Comparison of ENCODE assay signal across 13 cellular contexts in genomic region chr5:181164076-181164952, GRCh38. TPM values are rescaled to one million over a fixed set of nuclear protein-coding genes. Genes with fewer than 3 reads are reported as not detected.
A peak's percentile ranks its signal among the peaks of the same experiment; 100 is the strongest.
DNase-seq lines count a peak whose midpoint lies in the region; ATAC-seq, FAIRE-seq and TF ChIP-seq lines count a peak whose summit lies in the region.
"Had no signal": no experiment of that assay in that cellular context is flagged by ENCODE, and none has a peak within 500 bp of the region (broad histone marks: within the 10 kb centered on the region; RNA-seq: fewer than 3 reads in every experiment).

No MANE protein-coding gene starts in this region.

- no peak for TF ChIP-seq RAD21 in HepG2 (CRISPR knock-in tag; IDR thresholded peaks at IDR 0.05)

- FAIRE-seq in HepG2 (lab: Jason Lieb, UNC): peak; percentile 73

- H3K9me3 ChIP-seq in HepG2 (ENCODE audit: low read length) (no peaks in the 10 kb centered on the region), right lobe of liver (no peaks in the 10 kb centered on the region)
- H3K9me3 ChIP-seq: upper lobe of left lung had no signal

- H3K27ac ChIP-seq in HepG2 (ENCODE audit: extremely low read length, insufficient read depth, low read length): no peak overlapping the region
- H3K27ac ChIP-seq in right lobe of liver: no peak overlapping the region
- H3K27ac ChIP-seq: spleen, upper lobe of left lung, VCaP had no signal

- TF ChIP-seq EP300 in HepG2 (IDR thresholded peaks at IDR 0.05; ENCODE audit: low read depth in 2 of 2, low read length in 2 of 2) (no peak), HepG2 (CRISPR knock-in tag; IDR thresholded peaks at IDR 0.05; ENCODE audit: borderline replicate concordance) (no peak)

- ATAC-seq in HepG2: no peak
- no peak for ATAC-seq in right lobe of liver
- ATAC-seq in GM21367 (IDR thresholded peaks at IDR 0.05; ENCODE audit: unreplicated experiment): no peak

- H3K4me3 Mint-ChIP-seq in glutamatergic neuron (ENCODE audit: unreplicated experiment) (peak overlapping the region; percentile 90), type B pancreatic cell (peak overlapping the region; percentile 90)

- BruUV-seq in HepG2 (replicated peaks; lab: Mats Ljungman, UMichigan): no TSS peak

- WGBS in HepG2 (ENCODE audit: low lambda C conversion rate): 69% methylated on average over 20 of the region's 52 CpGs
- 5% methylated on average over 20 of the region's 52 CpGs for WGBS in right lobe of liver (ENCODE audit: insufficient coverage, low coverage, low lambda C conversion rate, missing lambda C conversion rate)

- H3K27ac Mint-ChIP-seq in glutamatergic neuron (ENCODE audit: unreplicated experiment) (peak overlapping the region; percentile 87), type B pancreatic cell (peak overlapping the region; percentile 70)

- POLR2A ChIA-PET in HepG2 (lab: Yijun Ruan, JAX): no interaction called here

- no peak overlapping the region; the same call in 1 of the 2 replicates for H3K4me2 ChIP-seq in HepG2 (ENCODE audit: low read depth, low read length)

- no peak overlapping the region for H2AFZ ChIP-seq in HepG2 (ENCODE audit: low read length)

- intact Hi-C loops in HepG2 (cut with micrococcal nuclease; ENCODE audit: unreplicated experiment): no loop called here
- intact Hi-C loops in right lobe of liver (cut with DNase I): no loop called here

- DNase-seq in HepG2 (ENCODE audit: low spot score) (no peak), right lobe of liver (no peak), glutamatergic neuron (no peak), type B pancreatic cell (ENCODE audit: extremely low spot score, unreplicated experiment) (no peak), SW 1271 (lab: John Stamatoyannopoulos, UW) (no peak), NCI-H524 treated with DMSO at 0.1 percent for 48 hours (lab: John Stamatoyannopoulos, UW) (no peak)
- peak; percentile 59 to 64 for DNase-seq in activated CD4-positive, alpha-beta T cell treated with anti-CD3 and anti-CD28 coated beads, Interleukin-2, amount 50 U/mL, for 48 hours
- DNase-seq: COR-L47, spleen, upper lobe of left lung had no signal

- H3K4me1 ChIP-seq in HepG2 (ENCODE audit: insufficient read depth, low read length) (peaks cover 51% of the 10 kb centered on the region), right lobe of liver (no peaks in the 10 kb centered on the region)

- H3K36me3 ChIP-seq in HepG2 (replicated peaks in 1 of 2; ENCODE audit: control insufficient read depth in 1 of 2, insufficient read depth in 2 of 2, low read length in 2 of 2): no peaks in the 10 kb centered on the region
- H3K36me3 ChIP-seq in right lobe of liver: no peaks in the 10 kb centered on the region
- H3K36me3 ChIP-seq: spleen, upper lobe of left lung had no signal

- no peak for TF ChIP-seq POLR2A in HepG2 (IDR thresholded peaks at IDR 0.05; ENCODE audit: insufficient read depth in 1 of 2, low read depth in 2 of 2, low read length in 2 of 2)
- TF ChIP-seq POLR2A in right lobe of liver (IDR thresholded peaks at IDR 0.05): no peak

- H3K9me3 Mint-ChIP-seq in glutamatergic neuron (ENCODE audit: unreplicated experiment) (peaks cover 13% of the 10 kb centered on the region), type B pancreatic cell (no peaks in the 10 kb centered on the region)

- CTCF ChIA-PET in HepG2 (lab: Yijun Ruan, JAX; ENCODE audit: low intra/inter-chr PET ratio, low total read pairs): no interaction called here

- no peak overlapping the region for H3K9ac ChIP-seq in HepG2 (ENCODE audit: insufficient read depth, low read depth, low read length)

- H3K27me3 ChIP-seq in HepG2 (ENCODE audit: control insufficient read depth in 1 of 2, insufficient read depth in 2 of 2, low read length in 2 of 2) (no peaks in the 10 kb centered on the region), right lobe of liver (peaks cover 0 to 10% of the 10 kb centered on the region in 2 donors)

- no peaks in the 10 kb centered on the region for H4K20me1 ChIP-seq in HepG2 (ENCODE audit: insufficient read depth, low read length)

- in situ Hi-C loops in HepG2 (cut with HindIII; ENCODE audit: extremely low pct_ligation_motif_present, low pct_unique_long_range_greater_than_20kb): no loop called here

- no peak for TF ChIP-seq CTCF in HepG2 (CRISPR knock-in tag; IDR thresholded peaks at IDR 0.05)
- TF ChIP-seq CTCF in right lobe of liver (IDR thresholded peaks at IDR 0.05): no peak
- TF ChIP-seq CTCF in glutamatergic neuron (IDR thresholded peaks at IDR 0.05; ENCODE audit: partially characterized antibody, unreplicated experiment): no peak
- TF ChIP-seq CTCF in type B pancreatic cell (conservative IDR thresholded peaks at IDR 0.05): no peak

- H3K4me3 ChIP-seq in HepG2 (replicated peaks in 1 of 3; ENCODE audit: insufficient read depth in 1 of 3, low read depth in 2 of 3, low read length in 3 of 3) (no peak overlapping the region), right lobe of liver (no peak overlapping the region)
- H3K4me3 ChIP-seq: upper lobe of left lung had no signal

- H3K36me3 Mint-ChIP-seq in glutamatergic neuron (ENCODE audit: unreplicated experiment) (no peaks in the 10 kb centered on the region), type B pancreatic cell (peaks cover 3% of the 10 kb centered on the region)

- no peaks in the 10 kb centered on the region for H3K79me2 ChIP-seq in HepG2 (ENCODE audit: insufficient read depth, low read length)

- peaks cover 8% of the 10 kb centered on the region for H3K4me1 Mint-ChIP-seq in glutamatergic neuron (ENCODE audit: low read depth, unreplicated experiment)
- H3K4me1 Mint-ChIP-seq in type B pancreatic cell (ENCODE audit: unreplicated experiment): peaks cover 16% of the 10 kb centered on the region

- H3K27me3 Mint-ChIP-seq in glutamatergic neuron (ENCODE audit: unreplicated experiment): peaks cover 18% of the 10 kb centered on the region
- peaks cover 78% of the 10 kb centered on the region for H3K27me3 Mint-ChIP-seq in type B pancreatic cell

RNA-seq across cellular contexts. Expression of gene OR2V2, which starts 16.9 kb away (rescaled TPM):
- not detected in 2 replicates for total RNA-seq in HepG2 (2016; rRNA removed; fragmentation: Illumina TruSeq; extraction: Trizol)
- not detected in 2 replicates for total RNA-seq in HepG2 (2016; cell fraction: cytosol; rRNA removed; fragmentation: Illumina TruSeq; extraction: Trizol; ENCODE audit: low read depth)
- not detected in 2 replicates for total RNA-seq in HepG2 (2016; cell fraction: insoluble cytoplasmic fraction; rRNA removed; fragmentation: Illumina TruSeq; extraction: Trizol)
- not detected in 2 replicates for total RNA-seq in HepG2 (2016; cell fraction: membrane; rRNA removed; fragmentation: Illumina TruSeq; extraction: Trizol)
- not detected in 2 replicates for total RNA-seq in HepG2 (2016; cell fraction: nucleus; rRNA removed; fragmentation: Illumina TruSeq; extraction: Trizol)
- not detected in 2 replicates for polyA plus RNA-seq in HepG2 (2011; rRNA removed)
- polyA plus RNA-seq in HepG2 (2011; cell fraction: cytosol; rRNA removed): not detected in 2 replicates
- polyA plus RNA-seq in HepG2 (2011; cell fraction: nucleus; rRNA removed): not detected in 2 replicates
- not detected in 2 replicates for polyA plus RNA-seq in HepG2 (2012)
- polyA plus RNA-seq in HepG2 (2016; cell fraction: cytosol; fragmentation: Illumina TruSeq; extraction: Trizol; ENCODE audit: low read depth): not detected in 2 replicates
- not detected in 2 replicates for polyA plus RNA-seq in HepG2 (2016; cell fraction: insoluble cytoplasmic fraction; fragmentation: Illumina TruSeq; extraction: Trizol; ENCODE audit: low read depth)
- polyA plus RNA-seq in HepG2 (2016; cell fraction: membrane; fragmentation: Illumina TruSeq; extraction: Trizol; ENCODE audit: low read depth): not detected in 2 replicates
- polyA plus RNA-seq in HepG2 (2016; cell fraction: nucleus; fragmentation: Illumina TruSeq; extraction: Trizol; ENCODE audit: insufficient read depth, low read depth): not detected in 2 replicates
- polyA minus RNA-seq in HepG2 (2011; rRNA and poly(A)+ RNA removed; ENCODE audit: low replicate concordance): not detected in 2 replicates
- not detected in 2 replicates for polyA minus RNA-seq in HepG2 (2011; cell fraction: cytosol; rRNA and poly(A)+ RNA removed)
- polyA minus RNA-seq in HepG2 (2011; cell fraction: nucleus; rRNA and poly(A)+ RNA removed): not detected in 2 replicates
- not detected for total RNA-seq in right lobe of liver
- total RNA-seq in glutamatergic neuron (ENCODE audit: unreplicated experiment): not detected
- total RNA-seq in type B pancreatic cell (ENCODE audit: low replicate concordance): not detected in 2 replicates
- total RNA-seq: liver, spleen had no signal
- polyA plus RNA-seq: liver, spleen had no signal

RNA-seq across cellular contexts. Expression of gene OR2V1, which starts 33.3 kb away (rescaled TPM):
- not detected in 2 replicates for total RNA-seq in HepG2 (2016; rRNA removed; fragmentation: Illumina TruSeq; extraction: Trizol)
- not detected in 2 replicates for total RNA-seq in HepG2 (2016; cell fraction: cytosol; rRNA removed; fragmentation: Illumina TruSeq; extraction: Trizol; ENCODE audit: low read depth)
- total RNA-seq in HepG2 (2016; cell fraction: insoluble cytoplasmic fraction; rRNA removed; fragmentation: Illumina TruSeq; extraction: Trizol): not detected in 2 replicates
- total RNA-seq in HepG2 (2016; cell fraction: membrane; rRNA removed; fragmentation: Illumina TruSeq; extraction: Trizol): not detected in 2 replicates
- not detected in 2 replicates for total RNA-seq in HepG2 (2016; cell fraction: nucleus; rRNA removed; fragmentation: Illumina TruSeq; extraction: Trizol)
- not detected in 2 replicates for polyA plus RNA-seq in HepG2 (2011; rRNA removed)
- polyA plus RNA-seq in HepG2 (2011; cell fraction: cytosol; rRNA removed): not detected in 2 replicates
- not detected in 2 replicates for polyA plus RNA-seq in HepG2 (2011; cell fraction: nucleus; rRNA removed)
- not detected in 2 replicates for polyA plus RNA-seq in HepG2 (2012)
- polyA plus RNA-seq in HepG2 (2016; cell fraction: cytosol; fragmentation: Illumina TruSeq; extraction: Trizol; ENCODE audit: low read depth): not detected in 2 replicates
- polyA plus RNA-seq in HepG2 (2016; cell fraction: insoluble cytoplasmic fraction; fragmentation: Illumina TruSeq; extraction: Trizol; ENCODE audit: low read depth): not detected in 2 replicates
- polyA plus RNA-seq in HepG2 (2016; cell fraction: membrane; fragmentation: Illumina TruSeq; extraction: Trizol; ENCODE audit: low read depth): not detected in 2 replicates
- not detected in 2 replicates for polyA plus RNA-seq in HepG2 (2016; cell fraction: nucleus; fragmentation: Illumina TruSeq; extraction: Trizol; ENCODE audit: insufficient read depth, low read depth)
- not detected in 2 replicates for polyA minus RNA-seq in HepG2 (2011; rRNA and poly(A)+ RNA removed; ENCODE audit: low replicate concordance)
- not detected in 2 replicates for polyA minus RNA-seq in HepG2 (2011; cell fraction: cytosol; rRNA and poly(A)+ RNA removed)
- polyA minus RNA-seq in HepG2 (2011; cell fraction: nucleus; rRNA and poly(A)+ RNA removed): not detected in 2 replicates
- not detected for total RNA-seq in right lobe of liver
- total RNA-seq in glutamatergic neuron (ENCODE audit: unreplicated experiment): not detected
- total RNA-seq in type B pancreatic cell (ENCODE audit: low replicate concordance): not detected in 2 replicates
- total RNA-seq: liver, spleen, upper lobe of left lung had no signal
- polyA plus RNA-seq: liver, spleen had no signal

RNA-seq across cellular contexts. Expression of gene TRIM7, which starts 40.7 kb away (rescaled TPM):
- not detected in 2 replicates for total RNA-seq in HepG2 (2016; rRNA removed; fragmentation: Illumina TruSeq; extraction: Trizol)
- total RNA-seq in HepG2 (2016; cell fraction: cytosol; rRNA removed; fragmentation: Illumina TruSeq; extraction: Trizol; ENCODE audit: low read depth): not detected in 2 replicates
- total RNA-seq in HepG2 (2016; cell fraction: insoluble cytoplasmic fraction; rRNA removed; fragmentation: Illumina TruSeq; extraction: Trizol): not detected in 2 replicates
- not detected in 2 replicates for total RNA-seq in HepG2 (2016; cell fraction: membrane; rRNA removed; fragmentation: Illumina TruSeq; extraction: Trizol)
- total RNA-seq in HepG2 (2016; cell fraction: nucleus; rRNA removed; fragmentation: Illumina TruSeq; extraction: Trizol): not detected in 2 replicates
- polyA plus RNA-seq in HepG2 (2011; rRNA removed): 0.10 and 0.13 TPM in 2 replicates
- 0.11 and 0.13 TPM in 2 replicates for polyA plus RNA-seq in HepG2 (2011; cell fraction: cytosol; rRNA removed)
- 0.16 and 0.29 TPM in 2 replicates for polyA plus RNA-seq in HepG2 (2011; cell fraction: nucleus; rRNA removed)
- polyA plus RNA-seq in HepG2 (2012): 0.13 TPM in 1 of 2 replicates, not detected in the other
- polyA plus RNA-seq in HepG2 (2016; cell fraction: cytosol; fragmentation: Illumina TruSeq; extraction: Trizol; ENCODE audit: low read depth): not detected in 2 replicates
- not detected in 2 replicates for polyA plus RNA-seq in HepG2 (2016; cell fraction: insoluble cytoplasmic fraction; fragmentation: Illumina TruSeq; extraction: Trizol; ENCODE audit: low read depth)
- 0.23 TPM in 1 of 2 replicates, not detected in the other for polyA plus RNA-seq in HepG2 (2016; cell fraction: membrane; fragmentation: Illumina TruSeq; extraction: Trizol; ENCODE audit: low read depth)
- not detected in 2 replicates for polyA plus RNA-seq in HepG2 (2016; cell fraction: nucleus; fragmentation: Illumina TruSeq; extraction: Trizol; ENCODE audit: insufficient read depth, low read depth)
- polyA minus RNA-seq in HepG2 (2011; rRNA and poly(A)+ RNA removed; ENCODE audit: low replicate concordance): 10.8 TPM in 1 of 2 replicates, not detected in the other
- polyA minus RNA-seq in HepG2 (2011; cell fraction: cytosol; rRNA and poly(A)+ RNA removed): 0.88 TPM in 1 of 2 replicates, not detected in the other
- polyA minus RNA-seq in HepG2 (2011; cell fraction: nucleus; rRNA and poly(A)+ RNA removed): 1.2 TPM in 1 of 2 replicates, not detected in the other
- 1 to 10 TPM in 1 of 6 experiments, under 1 TPM in 4, not detected in 1; 0.07 to 1.4 (median 0.26) TPM for total RNA-seq in right lobe of liver
- total RNA-seq in glutamatergic neuron (ENCODE audit: unreplicated experiment): 0.93 TPM
- 0.58 and 0.76 TPM in 2 replicates for total RNA-seq in type B pancreatic cell (ENCODE audit: low replicate concordance)

RNA-seq across cellular contexts. Expression of gene TRIM41, which starts 58.8 kb away (rescaled TPM):
- 10.9 and 16.7 TPM in 2 replicates for total RNA-seq in HepG2 (2016; rRNA removed; fragmentation: Illumina TruSeq; extraction: Trizol)
- 3.4 and 3.6 TPM in 2 replicates for total RNA-seq in HepG2 (2016; cell fraction: cytosol; rRNA removed; fragmentation: Illumina TruSeq; extraction: Trizol; ENCODE audit: low read depth)
- total RNA-seq in HepG2 (2016; cell fraction: insoluble cytoplasmic fraction; rRNA removed; fragmentation: Illumina TruSeq; extraction: Trizol): 12.4 and 16.7 TPM in 2 replicates
- 9.1 and 9.7 TPM in 2 replicates for total RNA-seq in HepG2 (2016; cell fraction: membrane; rRNA removed; fragmentation: Illumina TruSeq; extraction: Trizol)
- 11.4 and 13.1 TPM in 2 replicates for total RNA-seq in HepG2 (2016; cell fraction: nucleus; rRNA removed; fragmentation: Illumina TruSeq; extraction: Trizol)
- polyA plus RNA-seq in HepG2 (2011; rRNA removed): 10.2 and 10.9 TPM in 2 replicates
- polyA plus RNA-seq in HepG2 (2011; cell fraction: cytosol; rRNA removed): 5.4 and 6.4 TPM in 2 replicates
- 66.0 and 81.3 TPM in 2 replicates for polyA plus RNA-seq in HepG2 (2011; cell fraction: nucleus; rRNA removed)
- polyA plus RNA-seq in HepG2 (2012): 10.5 and 10.9 TPM in 2 replicates
- 2.6 and 3.0 TPM in 2 replicates for polyA plus RNA-seq in HepG2 (2016; cell fraction: cytosol; fragmentation: Illumina TruSeq; extraction: Trizol; ENCODE audit: low read depth)
- polyA plus RNA-seq in HepG2 (2016; cell fraction: insoluble cytoplasmic fraction; fragmentation: Illumina TruSeq; extraction: Trizol; ENCODE audit: low read depth): 15.2 and 16.5 TPM in 2 replicates
- polyA plus RNA-seq in HepG2 (2016; cell fraction: membrane; fragmentation: Illumina TruSeq; extraction: Trizol; ENCODE audit: low read depth): 7.8 and 8.3 TPM in 2 replicates
- 28.6 and 33.8 TPM in 2 replicates for polyA plus RNA-seq in HepG2 (2016; cell fraction: nucleus; fragmentation: Illumina TruSeq; extraction: Trizol; ENCODE audit: insufficient read depth, low read depth)
- polyA minus RNA-seq in HepG2 (2011; rRNA and poly(A)+ RNA removed; ENCODE audit: low replicate concordance): 7.5 and 14.8 TPM in 2 replicates
- polyA minus RNA-seq in HepG2 (2011; cell fraction: cytosol; rRNA and poly(A)+ RNA removed): 3.3 and 3.7 TPM in 2 replicates
- 17.4 and 18.8 TPM in 2 replicates for polyA minus RNA-seq in HepG2 (2011; cell fraction: nucleus; rRNA and poly(A)+ RNA removed)
- total RNA-seq in right lobe of liver: 10 to 100 TPM in 4 of 6 experiments, 1 to 10 TPM in 2; 7.3 to 20.6 (median 15.9) TPM
- total RNA-seq in glutamatergic neuron (ENCODE audit: unreplicated experiment): 28.8 TPM
- 22.1 and 31.2 TPM in 2 replicates for total RNA-seq in type B pancreatic cell (ENCODE audit: low replicate concordance)

Comparison
In these comparisons a context has a peak if more than half of its experiments do, and no peak if none do; other contexts are left out.
1. DNase-seq: peak in activated CD4-positive, alpha-beta T cell treated with anti-CD3 and anti-CD28 coated beads, Interleukin-2, amount 50 U/mL, for 48 hours (2 of 2); none in HepG2 (single experiment), right lobe of liver (0 of 3), glutamatergic neuron (single experiment), type B pancreatic cell (single experiment), SW 1271 (0 of 2) and NCI-H524 treated with DMSO at 0.1 percent for 48 hours (single experiment).